16 cellular contexts compared by ENCODE assay signal in genomic region chr9:5850735-5851122, GRCh38. TPM values are rescaled to one million over a fixed set of nuclear protein-coding genes. Genes with fewer than 3 reads are reported as not detected.
DNase-seq lines count a peak whose midpoint lies in the region; ATAC-seq, FAIRE-seq and TF ChIP-seq lines count a peak whose summit lies in the region.
"Had no signal": no experiment of that assay in that cellular context is flagged by ENCODE, and none has a peak within 500 bp of the region (broad histone marks: within the 10 kb centered on the region; RNA-seq: fewer than 3 reads in every experiment).

No MANE protein-coding gene starts in this region.

- peaks cover 34% of the 10 kb centered on the region for H3K4me1 ChIP-seq in CD4-positive, alpha-beta memory T cell (ENCODE audit: insufficient read depth, low read length)
- no peaks in the 10 kb centered on the region for H3K4me1 ChIP-seq in hepatocyte (ENCODE audit: insufficient read depth)
- H3K4me1 ChIP-seq in prostate gland (replicated peaks), result no peaks in the 10 kb centered on the region
- H3K4me1 ChIP-seq: neural progenitor cell, suprapubic skin had no signal

- no peaks in the 10 kb centered on the region for H3K27me3 ChIP-seq in CD4-positive, alpha-beta memory T cell (ENCODE audit: insufficient read depth, low read length)
- H3K27me3 ChIP-seq in hepatocyte, result no peaks in the 10 kb centered on the region
- H3K27me3 ChIP-seq in prostate gland (replicated peaks; ENCODE audit: insufficient read depth), result no peaks in the 10 kb centered on the region
- H3K27me3 ChIP-seq: neural progenitor cell, suprapubic skin had no signal

- no peak overlapping the region for H3K4me3 ChIP-seq in CD4-positive, alpha-beta memory T cell (ENCODE audit: low read length in 2 of 2)
- H3K4me3 ChIP-seq in hepatocyte, result no peak overlapping the region
- no peak overlapping the region for H3K4me3 ChIP-seq in prostate gland
- H3K4me3 ChIP-seq: neural progenitor cell, suprapubic skin had no signal

- CTCF ChIA-PET in CD4-positive, alpha-beta memory T cell (lab: Charles Lee; ENCODE audit: partially characterized antibody), result interaction anchor here (1.1 to 3.6 kb wide), 3 partner anchors 17 to 52 kb away, joined by 3 to 21 read pairs (median 9); partner anchors contain the start of gene ERMP1
- CTCF ChIA-PET in activated CD8-positive, alpha-beta T cell treated with anti-CD3 and anti-CD28 coated beads for 36 hours (lab: Charles Lee), result interaction anchor here (0.9 to 12.3 kb wide), 5 partner anchors 8 to 36 kb away, joined by 4 to 124 read pairs (median 11); partner anchors contain the start of gene ERMP1

- no peak for ATAC-seq in activated CD8-positive, alpha-beta T cell treated with anti-CD3 and anti-CD28 coated beads for 36 hours

- TF ChIP-seq CTCF in activated CD8-positive, alpha-beta T cell treated with anti-CD3 and anti-CD28 coated beads for 36 hours (IDR thresholded peaks at IDR 0.05), result no peak
- TF ChIP-seq CTCF in hepatocyte (IDR thresholded peaks at IDR 0.05; ENCODE audit: poor library complexity), result no peak
- TF ChIP-seq CTCF in prostate gland (IDR thresholded peaks at IDR 0.05), result no peak

- H3K36me3 Mint-ChIP-seq in CD4-positive, alpha-beta memory T cell, result peaks cover 0 to 6% of the 10 kb centered on the region in 2 donors
- H3K36me3 Mint-ChIP-seq in activated CD8-positive, alpha-beta T cell treated with anti-CD3 and anti-CD28 coated beads for 36 hours (ENCODE audit: low read depth), result no peaks in the 10 kb centered on the region
- H3K36me3 Mint-ChIP-seq: neural progenitor cell had no signal

- H3K79me2 ChIP-seq in hepatocyte, result no peaks in the 10 kb centered on the region

- intact Hi-C loops in CD4-positive, alpha-beta memory T cell (cut with micrococcal nuclease), result loop anchor here (1.0 kb wide), 1 partner anchor 9 kb away; no protein-coding TSS in a partner anchor
- intact Hi-C loops in activated CD8-positive, alpha-beta T cell treated with anti-CD3 and anti-CD28 coated beads for 36 hours (cut with micrococcal nuclease), result no loop called here
- intact Hi-C loops in prostate gland (cut with DNase I), result no loop called here

- no peak overlapping the region for H2AFZ ChIP-seq in hepatocyte
- H2AFZ ChIP-seq: neural progenitor cell had no signal

- peaks cover 27 to 67% (median 45%) of the 10 kb centered on the region in 4 donors for H3K4me1 Mint-ChIP-seq in CD4-positive, alpha-beta memory T cell
- H3K4me1 Mint-ChIP-seq in activated CD8-positive, alpha-beta T cell treated with anti-CD3 and anti-CD28 coated beads for 36 hours (ENCODE audit: low read depth), result peaks cover 59% of the 10 kb centered on the region
- H3K4me1 Mint-ChIP-seq: neural progenitor cell had no signal

- POLR2A ChIA-PET in CD4-positive, alpha-beta memory T cell (lab: Charles Lee; ENCODE audit: partially characterized antibody), result interaction anchor here (0.6 to 2.6 kb wide), 4 partner anchors 9 to 157 kb away, joined by 3 to 14 read pairs (median 8); partner anchors contain the start of gene ERMP1
- POLR2A ChIA-PET in activated CD8-positive, alpha-beta T cell treated with anti-CD3 and anti-CD28 coated beads for 36 hours (lab: Charles Lee), result interaction anchor here (1.9 kb wide), 1 partner anchor 9 kb away, joined by 9 read pairs; no protein-coding TSS in a partner anchor

- no peak overlapping the region for H3K4me2 ChIP-seq in hepatocyte
- H3K4me2 ChIP-seq: neural progenitor cell had no signal

- no peak overlapping the region for H3K4me3 Mint-ChIP-seq in CD4-positive, alpha-beta memory T cell
- no peak overlapping the region for H3K4me3 Mint-ChIP-seq in activated CD8-positive, alpha-beta T cell treated with anti-CD3 and anti-CD28 coated beads for 36 hours
- H3K4me3 Mint-ChIP-seq: neural progenitor cell had no signal

- no peaks in the 10 kb centered on the region for H3K9me2 ChIP-seq in hepatocyte (replicated peaks; ENCODE audit: insufficient read depth)

- no peaks in the 10 kb centered on the region for H4K20me1 ChIP-seq in hepatocyte (ENCODE audit: insufficient read depth, poor library complexity, severe bottlenecking)

- peak overlapping the region in 6 of 7 donors; percentile 1 to 88 (median 32) for H3K27ac Mint-ChIP-seq in CD4-positive, alpha-beta memory T cell
- peak overlapping the region; percentile 1 for H3K27ac Mint-ChIP-seq in activated CD8-positive, alpha-beta T cell treated with anti-CD3 and anti-CD28 coated beads for 36 hours
- H3K27ac Mint-ChIP-seq: neural progenitor cell had no signal

- H3K9me3 ChIP-seq in CD4-positive, alpha-beta memory T cell (ENCODE audit: control insufficient read depth in 1 of 2, low read length in 2 of 2), result no peaks in the 10 kb centered on the region
- H3K9me3 ChIP-seq in hepatocyte (ENCODE audit: low read depth) (no peaks in the 10 kb centered on the region), prostate gland (no peaks in the 10 kb centered on the region)
- H3K9me3 ChIP-seq: suprapubic skin had no signal

- H3K27ac ChIP-seq in CD4-positive, alpha-beta memory T cell (ENCODE audit: low read depth, low read length), result no peak overlapping the region
- H3K27ac ChIP-seq in hepatocyte (peak overlapping the region; percentile 21), prostate gland (no peak overlapping the region)
- H3K27ac ChIP-seq: neural progenitor cell, suprapubic skin had no signal

- FAIRE-seq in urothelium cell line (lab: Jason Lieb, UNC), result no peak
- FAIRE-seq: G401.6, small intestine had no signal

- no peak for TF ChIP-seq POLR2A in prostate gland (IDR thresholded peaks at IDR 0.05)

- H3K9me3 Mint-ChIP-seq in CD4-positive, alpha-beta memory T cell, result peaks cover 0 to 7% (median 3%) of the 10 kb centered on the region in 8 donors
- no peaks in the 10 kb centered on the region for H3K9me3 Mint-ChIP-seq in activated CD8-positive, alpha-beta T cell treated with anti-CD3 and anti-CD28 coated beads for 36 hours
- H3K9me3 Mint-ChIP-seq: neural progenitor cell had no signal

- no peaks in the 10 kb centered on the region for H3K27me3 Mint-ChIP-seq in CD4-positive, alpha-beta memory T cell
- no peaks in the 10 kb centered on the region for H3K27me3 Mint-ChIP-seq in activated CD8-positive, alpha-beta T cell treated with anti-CD3 and anti-CD28 coated beads for 36 hours

- peak; percentile 15 for DNase-seq in CD1c-positive myeloid dendritic cell (ENCODE audit: extremely low spot score)
- DNase-seq in CD4-positive, alpha-beta memory T cell, result no peak
- no peak for DNase-seq in activated CD8-positive, alpha-beta T cell treated with anti-CD3 and anti-CD28 coated beads for 36 hours
- no peak for DNase-seq in hepatocyte (ENCODE audit: low spot score)
- DNase-seq in COLO829 (ENCODE audit: low spot score), result no peak
- no peak for DNase-seq in urothelium cell line (ENCODE audit: low spot score)
- no peak for DNase-seq in prostate gland (ENCODE audit: low spot score)
- DNase-seq: aorta, NCI-H1105 had no signal

- H3K36me3 ChIP-seq in CD4-positive, alpha-beta memory T cell (ENCODE audit: insufficient read depth, low read length), result no peaks in the 10 kb centered on the region
- H3K36me3 ChIP-seq in hepatocyte (replicated peaks; ENCODE audit: insufficient read depth, low read depth) (no peaks in the 10 kb centered on the region), prostate gland (no peaks in the 10 kb centered on the region)
- H3K36me3 ChIP-seq: neural progenitor cell, suprapubic skin had no signal

RNA-seq across cellular contexts. Expression of gene ERMP1, which starts 17.8 kb away (rescaled TPM):
- total RNA-seq in CD4-positive, alpha-beta memory T cell, result 10 to 100 TPM; 22.8 to 24.5 TPM
- 10 to 100 TPM; 11.6 to 12.4 TPM for polyA plus RNA-seq in CD4-positive, alpha-beta memory T cell
- 10 to 100 TPM; 14.7 to 15.9 TPM for total RNA-seq in activated CD8-positive, alpha-beta T cell treated with anti-CD3 and anti-CD28 coated beads for 36 hours
- total RNA-seq in hepatocyte (22.4 and 23.6 TPM in 2 replicates), prostate gland (10 to 100 TPM; 21.7 to 24.7 TPM)
- 9.2 and 15.9 TPM in 2 replicates for polyA plus RNA-seq in hepatocyte

RNA-seq across cellular contexts. Expression of gene MLANA, which starts 40.0 kb away (rescaled TPM):
- total RNA-seq in CD4-positive, alpha-beta memory T cell, result not detected
- under 1 TPM in 1 of 2 donors, not detected in 1; 0.59 TPM for polyA plus RNA-seq in CD4-positive, alpha-beta memory T cell
- total RNA-seq in activated CD8-positive, alpha-beta T cell treated with anti-CD3 and anti-CD28 coated beads for 36 hours, result not detected
- not detected in 2 replicates for total RNA-seq in hepatocyte
- polyA plus RNA-seq in hepatocyte, result not detected in 2 replicates
- not detected for total RNA-seq in prostate gland
- total RNA-seq: aorta, chondrocyte, pulmonary artery endothelial cell, RPMI7951 had no signal
- polyA plus RNA-seq: small intestine had no signal
